In genomic region chr20:35773154-35773751, GRCh38 we compare ENCODE assay signal across 8 cellular contexts. TPM values are rescaled to one million over a fixed set of nuclear protein-coding genes. Genes with fewer than 3 reads are reported as not detected.
A peak's percentile ranks its signal among the peaks of the same experiment; 100 is the strongest.
DNase-seq lines count a peak whose midpoint lies in the region; ATAC-seq and TF ChIP-seq lines count a peak whose summit lies in the region.

No MANE protein-coding gene starts in this region.

- peaks cover 59% of the 10 kb centered on the region for H3K4me1 Mint-ChIP-seq in stimulated activated naive CD8-positive, alpha-beta T cell treated with anti-CD3 and anti-CD28 coated beads, Interleukin-15, amount 100 ng/mL, for 72 hours

- H3K27me3 Mint-ChIP-seq in stimulated activated naive CD8-positive, alpha-beta T cell treated with anti-CD3 and anti-CD28 coated beads, Interleukin-15, amount 100 ng/mL, for 72 hours = no peaks in the 10 kb centered on the region

- H3K4me1 ChIP-seq in body of pancreas (peaks cover 50% of the 10 kb centered on the region), left lung (peaks cover 27 to 75% of the 10 kb centered on the region in 2 donors)

- 49 to 64% methylated on average over 8 of the region's 8 CpGs for WGBS in body of pancreas, 2 donors

- H3K9me3 ChIP-seq in body of pancreas (no peaks in the 10 kb centered on the region), left lung (no peaks in the 10 kb centered on the region)

- peak overlapping the region; percentile 86 to 93 for H3K4me3 Mint-ChIP-seq in stimulated activated naive CD8-positive, alpha-beta T cell treated with anti-CD3 and anti-CD28 coated beads, Interleukin-15, amount 100 ng/mL, for 72 hours

- DNase-seq in RKO (ENCODE audit: low spot score) (peak; percentile 62), body of pancreas (peak in 1 of 4 donors; percentile 37), left lung (peak in 1 of 2 donors; percentile 55), NCI-H69 (lab: John Stamatoyannopoulos, UW) (no peak), NCI-H510A treated with DMSO at 0.1 percent for 48 hours (lab: John Stamatoyannopoulos, UW) (no peak)
- peak; percentile 9 to 30 for DNase-seq in stimulated activated naive CD8-positive, alpha-beta T cell treated with anti-CD3 and anti-CD28 coated beads, Interleukin-15, amount 100 ng/mL, for 72 hours

- H3K27ac ChIP-seq in body of pancreas (peak overlapping the region in 3 of 4 donors; percentile 36 to 85 (median 82)), left lung (peak overlapping the region; percentile 88 to 97)

- peaks cover 6 to 8% of the 10 kb centered on the region in 2 donors for H3K9me3 Mint-ChIP-seq in stimulated activated naive CD8-positive, alpha-beta T cell treated with anti-CD3 and anti-CD28 coated beads, Interleukin-15, amount 100 ng/mL, for 72 hours

- TF ChIP-seq CTCF in body of pancreas (IDR thresholded peaks at IDR 0.05) = no peak
- TF ChIP-seq CTCF in left lung (IDR thresholded peaks at IDR 0.05) = no peak

- H3K4me3 ChIP-seq in body of pancreas (no peak overlapping the region), left lung (peak overlapping the region; percentile 58 to 70)

- TF ChIP-seq POLR2A in GM19099 (IDR thresholded peaks at IDR 0.05; ENCODE audit: extremely low read depth, insufficient read length, low read depth) = peak; percentile 24
- no peak for TF ChIP-seq POLR2A in body of pancreas (IDR thresholded peaks at IDR 0.05)

- intact Hi-C loops in body of pancreas (cut with DNase I) (no loop called here), left lung (cut with DNase I) (no loop called here)

- H3K27ac Mint-ChIP-seq in stimulated activated naive CD8-positive, alpha-beta T cell treated with anti-CD3 and anti-CD28 coated beads, Interleukin-15, amount 100 ng/mL, for 72 hours = peak overlapping the region; percentile 55 to 77

- H3K27me3 ChIP-seq in body of pancreas = no peaks in the 10 kb centered on the region
- no peaks in the 10 kb centered on the region for H3K27me3 ChIP-seq in left lung

- no peaks in the 10 kb centered on the region for H3K36me3 ChIP-seq in body of pancreas (replicated peaks in 1 of 2; ENCODE audit: insufficient read depth in 1 of 2, low read depth in 2 of 2)
- H3K36me3 ChIP-seq in left lung = peaks cover 0 to 9% of the 10 kb centered on the region in 2 donors

- ATAC-seq in body of pancreas = no peak
- peak; percentile 3 for ATAC-seq in left lung
- ATAC-seq in stimulated activated naive CD8-positive, alpha-beta T cell treated with anti-CD3 and anti-CD28 coated beads, Interleukin-15, amount 100 ng/mL, for 72 hours = no peak
- ATAC-seq in GM18498 (IDR thresholded peaks at IDR 0.05; ENCODE audit: unreplicated experiment) = no peak

RNA-seq across cellular contexts. Expression of gene PHF20, which starts 1.4 kb away (rescaled TPM):
- total RNA-seq in body of pancreas (10 to 100 TPM; 17.6 to 25.1 TPM), left lung (10 to 100 TPM; 31.1 to 41.2 TPM)

RNA-seq across cellular contexts. Expression of gene RBM39, which starts 31.2 kb away (rescaled TPM):
- total RNA-seq in body of pancreas = 100 to 1,000 TPM; 264 to 309 TPM
- 100 to 1,000 TPM; 242 to 270 TPM for total RNA-seq in left lung

Comparison
In these comparisons a context has a peak if more than half of its experiments do, and no peak if none do; other contexts are left out.
1. DNase-seq: peak in RKO (single experiment) and stimulated activated naive CD8-positive, alpha-beta T cell treated with anti-CD3 and anti-CD28 coated beads, Interleukin-15, amount 100 ng/mL, for 72 hours (2 of 2); none in NCI-H69 (single experiment) and NCI-H510A treated with DMSO at 0.1 percent for 48 hours (single experiment).
2. H3K4me3 ChIP-seq: peak in left lung (2 of 2); none in body of pancreas (0 of 2).